Comparison of ENCODE assay signal across 8 cellular contexts in genomic region chr10:92914478-92915066, GRCh38.
A peak's percentile ranks its signal among the peaks of the same experiment; 100 is the strongest.
DNase-seq lines count a peak whose midpoint lies in the region; ATAC-seq and TF ChIP-seq lines count a peak whose summit lies in the region.

No MANE protein-coding gene starts in this region.

- H3K4me3 Mint-ChIP-seq in naive thymus-derived CD8-positive, alpha-beta T cell: no peak overlapping the region

- H3K4me1 Mint-ChIP-seq in naive thymus-derived CD8-positive, alpha-beta T cell: peaks cover 0 to 6% (median 2%) of the 10 kb centered on the region in 4 donors

- TF ChIP-seq EP300 in upper lobe of left lung (IDR thresholded peaks at IDR 0.05): no peak

- RAD21 ChIA-PET in HCT116 (lab: Charles Lee; ENCODE audit: low non-redundant PET in 1 of 2, low total read pairs in 2 of 2, uncharacterized antibody in 2 of 2, unreplicated experiment in 2 of 2): no interaction called here

- H3K4me1 ChIP-seq in HCT116 (ENCODE audit: control insufficient read depth in 1 of 2, insufficient read depth in 2 of 2, low read length in 2 of 2) (no peaks in the 10 kb centered on the region), upper lobe of left lung (no peaks in the 10 kb centered on the region)

- peaks cover 6 to 39% (median 14%) of the 10 kb centered on the region in 3 donors for H3K36me3 Mint-ChIP-seq in naive thymus-derived CD8-positive, alpha-beta T cell

- no peak overlapping the region for H3K4me3 ChIP-seq in HCT116 (replicated peaks in 1 of 2; ENCODE audit: low read depth in 1 of 2, low read length in 2 of 2)
- no peak overlapping the region for H3K4me3 ChIP-seq in upper lobe of left lung

- no peaks in the 10 kb centered on the region for H3K27me3 Mint-ChIP-seq in naive thymus-derived CD8-positive, alpha-beta T cell

- no peaks in the 10 kb centered on the region for H3K27me3 ChIP-seq in HCT116 (ENCODE audit: insufficient read depth, low read length)
- no peaks in the 10 kb centered on the region for H3K27me3 ChIP-seq in upper lobe of left lung

- peak; percentile 38 to 79 (median 75); a peak in 5 of 6 replicates for TF ChIP-seq CTCF in HCT116 (IDR thresholded peaks at IDR 0.05 in 2 of 3, conservative IDR thresholded peaks at IDR 0.05 in 1 of 3; ENCODE audit: borderline replicate concordance in 1 of 3, insufficient read depth in 1 of 3, low read depth in 2 of 3, low read length in 2 of 3)
- TF ChIP-seq CTCF in upper lobe of left lung (IDR thresholded peaks at IDR 0.05): peak; percentile 27 to 59 (median 56)

- H3K27ac Mint-ChIP-seq in naive thymus-derived CD8-positive, alpha-beta T cell: no peak overlapping the region

- TF ChIP-seq RAD21 in HCT116 (IDR thresholded peaks at IDR 0.05; ENCODE audit: low read depth): peak; percentile 52

- DNase-seq in NCI-H2081 (lab: John Stamatoyannopoulos, UW) (peak; percentile 24 to 29), NCI-H2081 treated with DMSO at 0.1 percent for 48 hours (lab: John Stamatoyannopoulos, UW) (no peak), HCT116 (ENCODE audit: low read depth, low spot score) (peak; percentile 51), NCI-H2029 (lab: John Stamatoyannopoulos, UW) (peak; percentile 7), epidermal melanocyte (ENCODE audit: insufficient read length, low spot score) (peak; percentile 22), upper lobe of left lung (peak in 1 of 2 donors; percentile 31)
- peak; percentile 26 to 55 for DNase-seq in activated CD4-positive, alpha-beta T cell treated with anti-CD3 and anti-CD28 coated beads for 4 hours
- DNase-seq in naive thymus-derived CD8-positive, alpha-beta T cell: peak in 8 of 10 donors; percentile 23 to 71 (median 40)

- TF ChIP-seq POLR2A in HCT116 (IDR thresholded peaks at IDR 0.05; ENCODE audit: borderline replicate concordance, extremely low read depth, insufficient read depth, insufficient read length): no peak
- TF ChIP-seq POLR2A in upper lobe of left lung (IDR thresholded peaks at IDR 0.05): no peak

- no peak overlapping the region for H3K27ac ChIP-seq in HCT116 (ENCODE audit: low read depth, low read length)
- no peak overlapping the region for H3K27ac ChIP-seq in upper lobe of left lung

- ATAC-seq in HCT116 (peak; percentile 98), upper lobe of left lung (ENCODE audit: low FRiP score in 2 of 2) (peak; percentile 67 to 70)
- ATAC-seq in naive thymus-derived CD8-positive, alpha-beta T cell: peak; percentile 78 to 82

- no TSS peak for BruUV-seq in HCT116 (replicated peaks; lab: Mats Ljungman, UMichigan)

- intact Hi-C loops in HCT116 (cut with micrococcal nuclease): no loop called here

- no peak overlapping the region for H2AFZ ChIP-seq in HCT116 (ENCODE audit: low read depth, low read length, poor library complexity, severe bottlenecking)

- no peaks in the 10 kb centered on the region for H4K20me1 ChIP-seq in HCT116 (ENCODE audit: insufficient read depth)

- no peaks in the 10 kb centered on the region for H3K9me3 Mint-ChIP-seq in naive thymus-derived CD8-positive, alpha-beta T cell

- CTCF ChIA-PET in HCT116 (lab: Charles Lee): interaction anchor here (0.8 to 1.3 kb wide), 4 partner anchors 10 to 34 kb away, joined by 3 to 4 read pairs (median 3); no protein-coding TSS in a partner anchor

- no peaks in the 10 kb centered on the region for H3K79me2 ChIP-seq in HCT116 (ENCODE audit: insufficient read depth, low read length)

- H3K9ac ChIP-seq in HCT116 (ENCODE audit: low read length): no peak overlapping the region

- H3K4me2 ChIP-seq in HCT116 (ENCODE audit: low read length): no peak overlapping the region

- H3K9me2 ChIP-seq in HCT116 (ENCODE audit: insufficient read depth): no peaks in the 10 kb centered on the region

- H3K36me3 ChIP-seq in HCT116 (ENCODE audit: control insufficient read depth in 1 of 2, insufficient read depth in 2 of 2, low read length in 2 of 2) (no peaks in the 10 kb centered on the region), upper lobe of left lung (peaks cover 0 to 15% (median 1%) of the 10 kb centered on the region in 4 donors)

- 63 to 69% methylated on average over 2 of the region's 2 CpGs for WGBS in upper lobe of left lung, 2 donors

- H3K9me3 ChIP-seq in HCT116 (ENCODE audit: control insufficient read depth in 1 of 2, insufficient read depth in 1 of 2, low read depth in 1 of 2, low read length in 2 of 2) (no peaks in the 10 kb centered on the region), upper lobe of left lung (no peaks in the 10 kb centered on the region)

- POLR2A ChIA-PET in HCT116 (lab: Charles Lee): no interaction called here
- POLR2A ChIA-PET in naive thymus-derived CD8-positive, alpha-beta T cell (lab: Charles Lee): no interaction called here

TF ChIP-seq in HCT116, 20 proteins besides CTCF, POLR2A, EP300 and RAD21:
- peak; percentile 86 for TF ChIP-seq TCF7L2 (IDR thresholded peaks at IDR 0.05; ENCODE audit: borderline replicate concordance, extremely low read depth, insufficient read depth, insufficient read length)
- TF ChIP-seq SRF (IDR thresholded peaks at IDR 0.05; ENCODE audit: low read depth): no peak
- TF ChIP-seq MAX (IDR thresholded peaks at IDR 0.05): 0 out of 2 replicates have a peak, but pooled peaks have one; percentile 14
